23 cellular contexts compared by ENCODE assay signal in the genomic region with DNA sequence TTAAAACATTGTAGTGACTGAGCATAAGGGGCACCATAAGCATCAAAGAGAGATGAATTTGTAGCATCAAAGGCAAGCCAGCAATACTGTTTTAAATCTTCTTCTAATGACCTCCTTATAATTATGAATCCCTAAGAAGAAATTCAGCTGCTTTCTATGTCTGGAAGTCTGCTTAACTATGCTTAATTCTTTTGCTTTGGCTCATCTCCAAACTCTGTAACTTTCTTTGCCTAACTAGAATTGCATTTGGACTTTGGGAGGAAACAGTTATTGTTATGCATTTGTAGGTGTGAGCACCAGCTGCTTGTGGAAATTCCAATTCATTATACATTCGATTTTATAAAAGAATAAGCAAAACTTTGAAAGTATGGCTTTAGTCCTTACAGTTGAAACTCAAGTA.
DNase-seq lines count a peak whose midpoint lies in the region; ATAC-seq and TF ChIP-seq lines count a peak whose summit lies in the region.
"Had no signal": no experiment of that assay in that cellular context is flagged by ENCODE, and none has a peak within 500 bp of the region (broad histone marks: within the 10 kb centered on the region; RNA-seq: fewer than 3 reads in every experiment).

No MANE protein-coding gene starts in this region.

- ATAC-seq in activated naive CD4-positive, alpha-beta T cell treated with anti-CD3 and anti-CD28 coated beads, Interleukin-2, amount 50 U/mL, for 72 hours: no peak
- ATAC-seq in activated T-helper 17 cell treated with anti-CD3 and anti-CD28 coated beads, Interleukin-2, amount 50 U/mL, for 72 hours (replicated peaks): no peak
- ATAC-seq: CD8-positive, alpha-beta T cell; GM12878 had no signal

- no peak overlapping the region for H3K27ac Mint-ChIP-seq in activated naive CD4-positive, alpha-beta T cell treated with anti-CD3 and anti-CD28 coated beads, Interleukin-2, amount 50 U/mL, for 72 hours
- no peak overlapping the region for H3K27ac Mint-ChIP-seq in activated T-helper 17 cell treated with anti-CD3 and anti-CD28 coated beads, Interleukin-2, amount 50 U/mL, for 72 hours
- H3K27ac Mint-ChIP-seq: B cell; CD4-positive, alpha-beta T cell; CD8-positive, alpha-beta T cell had no signal

- intact Hi-C loops in head of caudate nucleus (cut with DNase I): no loop called here
- intact Hi-C loops in tibial artery (cut with DNase I; ENCODE audit: low total_unique reads): no loop called here

- H3K4me1 ChIP-seq in adipocyte (ENCODE audit: control insufficient read depth, insufficient read depth, low read length): no peaks in the 10 kb centered on the region
- H3K4me1 ChIP-seq in tibial artery: no peaks in the 10 kb centered on the region
- H3K4me1 ChIP-seq: BLaER1 treated with 17β-estradiol and CSF1 and Interleukin-3, amounts not matched to agents 10 nM and 100 nM; Caco-2 had no signal

- H3K9ac ChIP-seq in adipocyte (ENCODE audit: low read length): no peak overlapping the region
- H3K9ac ChIP-seq: BLaER1 treated with 17β-estradiol and CSF1 and Interleukin-3, amounts not matched to agents 10 nM and 100 nM had no signal

- no peaks in the 10 kb centered on the region for H3K36me3 ChIP-seq in adipocyte (ENCODE audit: control insufficient read depth, insufficient read depth, low read length, severe bottlenecking)
- H3K36me3 ChIP-seq in tibial artery: no peaks in the 10 kb centered on the region
- H3K36me3 ChIP-seq: BLaER1 treated with 17β-estradiol and CSF1 and Interleukin-3, amounts not matched to agents 10 nM and 100 nM had no signal

- TF ChIP-seq CTCF in retinal pigment epithelial cell (conservative IDR thresholded peaks at IDR 0.05; ENCODE audit: low read depth, low read length) (no peak), tibial artery (IDR thresholded peaks at IDR 0.05) (no peak)

- H3K27me3 Mint-ChIP-seq in activated T-helper 17 cell treated with anti-CD3 and anti-CD28 coated beads, Interleukin-2, amount 50 U/mL, for 72 hours: no peaks in the 10 kb centered on the region
- H3K27me3 Mint-ChIP-seq: B cell; CD4-positive, alpha-beta T cell had no signal

- H3K9me3 ChIP-seq in adipocyte (ENCODE audit: control insufficient read depth, low read length) (no peaks in the 10 kb centered on the region), tibial artery (no peaks in the 10 kb centered on the region)
- H3K9me3 ChIP-seq: BLaER1 treated with 17β-estradiol and CSF1 and Interleukin-3, amounts not matched to agents 10 nM and 100 nM; Caco-2 had no signal

- H3K27me3 ChIP-seq in adipocyte (replicated peaks; ENCODE audit: control insufficient read depth, insufficient read depth, low read length) (no peaks in the 10 kb centered on the region), tibial artery (no peaks in the 10 kb centered on the region)
- H3K27me3 ChIP-seq: BLaER1 treated with 17β-estradiol and CSF1 and Interleukin-3, amounts not matched to agents 10 nM and 100 nM had no signal

- DNase-seq in adipocyte (ENCODE audit: low read depth) (peak; percentile 1), dermis blood vessel endothelial cell (peak; percentile 2), left kidney (ENCODE audit: low read depth, low spot score) (peak; percentile 3), retinal pigment epithelial cell (ENCODE audit: low read depth) (peak; percentile 43), head of caudate nucleus (no peak), tibial artery (no peak)
- DNase-seq in activated naive CD4-positive, alpha-beta T cell treated with anti-CD3 and anti-CD28 coated beads, Interleukin-2, amount 50 U/mL, for 72 hours (ENCODE audit: low spot score in 2 of 2): no peak
- DNase-seq: 8988T; AML-193; Caco-2; Calu3; CD4-positive, alpha-beta T cell; CD8-positive, alpha-beta T cell; DMS53; DMS79; DND-41; EL; GDM1 had no signal

- H3K27ac ChIP-seq in tibial artery: no peak overlapping the region
- H3K27ac ChIP-seq: BLaER1 treated with 17β-estradiol and CSF1 and Interleukin-3, amounts not matched to agents 10 nM and 100 nM; C4-2B had no signal

- peaks cover 0 to 10% of the 10 kb centered on the region in 2 donors for H3K9me3 Mint-ChIP-seq in activated naive CD4-positive, alpha-beta T cell treated with anti-CD3 and anti-CD28 coated beads, Interleukin-2, amount 50 U/mL, for 72 hours
- no peaks in the 10 kb centered on the region for H3K9me3 Mint-ChIP-seq in activated T-helper 17 cell treated with anti-CD3 and anti-CD28 coated beads, Interleukin-2, amount 50 U/mL, for 72 hours
- H3K9me3 Mint-ChIP-seq: CD8-positive, alpha-beta T cell had no signal

- H3K4me3 ChIP-seq in adipocyte (ENCODE audit: low read length) (no peak overlapping the region), retinal pigment epithelial cell (ENCODE audit: low read length) (no peak overlapping the region), tibial artery (no peak overlapping the region)
- H3K4me3 ChIP-seq: BLaER1 treated with 17β-estradiol and CSF1 and Interleukin-3, amounts not matched to agents 10 nM and 100 nM; GM12878 had no signal

- no peak overlapping the region for H3K4me3 Mint-ChIP-seq in activated T-helper 17 cell treated with anti-CD3 and anti-CD28 coated beads, Interleukin-2, amount 50 U/mL, for 72 hours
- H3K4me3 Mint-ChIP-seq: B cell; CD4-positive, alpha-beta T cell; CD8-positive, alpha-beta T cell had no signal

- no peaks in the 10 kb centered on the region for H3K36me3 Mint-ChIP-seq in activated naive CD4-positive, alpha-beta T cell treated with anti-CD3 and anti-CD28 coated beads, Interleukin-2, amount 50 U/mL, for 72 hours
- no peaks in the 10 kb centered on the region for H3K36me3 Mint-ChIP-seq in activated T-helper 17 cell treated with anti-CD3 and anti-CD28 coated beads, Interleukin-2, amount 50 U/mL, for 72 hours (ENCODE audit: low read depth)
- H3K36me3 Mint-ChIP-seq: CD8-positive, alpha-beta T cell had no signal

- H3K4me1 Mint-ChIP-seq in activated T-helper 17 cell treated with anti-CD3 and anti-CD28 coated beads, Interleukin-2, amount 50 U/mL, for 72 hours: no peaks in the 10 kb centered on the region
- H3K4me1 Mint-ChIP-seq: B cell had no signal

Comparison
In these comparisons a context has a peak if more than half of its experiments do, and no peak if none do; other contexts are left out.
1. DNase-seq: peak in adipocyte (single experiment), dermis blood vessel endothelial cell (single experiment), left kidney (single experiment) and retinal pigment epithelial cell (single experiment); none in head of caudate nucleus (0 of 42), activated naive CD4-positive, alpha-beta T cell treated with anti-CD3 and anti-CD28 coated beads, Interleukin-2, amount 50 U/mL, for 72 hours (0 of 2) and tibial artery (0 of 2).